ENCODE assay signal across 14 cellular contexts in the genomic region with DNA sequence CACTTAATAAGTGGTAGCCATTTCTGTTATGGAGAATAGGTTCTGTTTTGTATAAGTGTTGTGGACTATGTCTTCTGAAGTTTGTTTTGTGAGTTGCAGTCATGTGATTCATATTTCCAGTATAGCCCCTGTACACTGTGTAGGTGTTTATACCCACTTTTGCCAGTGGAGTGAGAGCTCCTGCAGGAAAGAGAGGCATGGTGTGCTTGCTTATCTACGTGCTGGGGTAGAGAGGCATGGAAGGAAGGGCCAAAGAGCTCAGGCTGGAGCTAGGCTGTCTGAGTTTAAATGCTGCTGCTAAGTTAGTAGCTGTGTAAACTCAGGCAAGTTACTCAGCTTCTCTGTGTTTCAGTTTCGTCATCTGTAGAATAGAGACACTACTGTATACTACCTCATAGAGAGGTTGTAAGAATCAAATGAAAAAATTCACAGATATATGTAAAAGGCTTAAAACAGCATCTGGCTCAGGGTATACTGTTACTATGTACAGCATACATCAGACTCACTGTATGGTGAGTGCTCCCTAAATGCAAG.
DNase-seq lines count a peak whose midpoint lies in the region; ATAC-seq and TF ChIP-seq lines count a peak whose summit lies in the region.
"Had no signal": no experiment of that assay in that cellular context is flagged by ENCODE, and none has a peak within 500 bp of the region (broad histone marks: within the 10 kb centered on the region; RNA-seq: fewer than 3 reads in every experiment).

No MANE protein-coding gene starts in this region.

- peaks cover 58% of the 10 kb centered on the region for H3K4me1 Mint-ChIP-seq in activated naive CD4-positive, alpha-beta T cell treated with anti-CD3 and anti-CD28 coated beads, Interleukin-2, amount 10 ng/mL, durations not matched to agents 7 days and 5 days
- H3K4me1 Mint-ChIP-seq in effector memory CD8-positive, alpha-beta T cell (ENCODE audit: low read depth in 2 of 2): peaks cover 29 to 33% of the 10 kb centered on the region in 2 donors

- TF ChIP-seq CTCF in Panc1 (IDR thresholded peaks at IDR 0.05) (no peak), testis (IDR thresholded peaks at IDR 0.05) (no peak)

- H3K9me3 Mint-ChIP-seq in activated naive CD4-positive, alpha-beta T cell treated with anti-CD3 and anti-CD28 coated beads, Interleukin-2, amount 10 ng/mL, durations not matched to agents 7 days and 5 days: peaks cover 7% of the 10 kb centered on the region
- no peaks in the 10 kb centered on the region for H3K9me3 Mint-ChIP-seq in effector memory CD8-positive, alpha-beta T cell

- H3K4me3 ChIP-seq in Panc1 (ENCODE audit: low read depth in 2 of 2, low read length in 2 of 2) (no peak overlapping the region), testis (no peak overlapping the region)
- H3K4me3 ChIP-seq: skin epidermis had no signal

- WGBS in testis, 2 donors: 63 to 82% methylated on average over 2 of the region's 2 CpGs

- TF ChIP-seq POLR2A in testis (IDR thresholded peaks at IDR 0.05): no peak

- no TSS peak for BruUV-seq in Panc1 (replicated peaks; lab: Mats Ljungman, UMichigan)

- H3K36me3 Mint-ChIP-seq in activated naive CD4-positive, alpha-beta T cell treated with anti-CD3 and anti-CD28 coated beads, Interleukin-2, amount 10 ng/mL, durations not matched to agents 7 days and 5 days: peaks cover 10% of the 10 kb centered on the region
- H3K36me3 Mint-ChIP-seq in effector memory CD8-positive, alpha-beta T cell (ENCODE audit: insufficient read depth): no peaks in the 10 kb centered on the region

- H3K36me3 ChIP-seq in Panc1 (ENCODE audit: control insufficient read depth, insufficient read depth, low read length) (no peaks in the 10 kb centered on the region), testis (ENCODE audit: low read depth, missing control alignments) (no peaks in the 10 kb centered on the region)
- H3K36me3 ChIP-seq: WERI-Rb-1 had no signal

- intact Hi-C loops in Panc1 (cut with micrococcal nuclease; ENCODE audit: unreplicated experiment): no loop called here
- intact Hi-C loops in testis (cut with DNase I; ENCODE audit: low total_unique reads): no loop called here

- DNase-seq in activated naive CD4-positive, alpha-beta T cell treated with anti-CD3 and anti-CD28 coated beads, Interleukin-2, amount 10 ng/mL, durations not matched to agents 7 days and 5 days: peak; percentile 27
- no peak for DNase-seq in activated naive CD4-positive, alpha-beta T cell (lab: John Stamatoyannopoulos, UW)
- DNase-seq in Panc1 (ENCODE audit: low read depth, low spot score) (no peak), testis (no peak), SW480 (ENCODE audit: low spot score) (no peak), glomerular visceral epithelial cell (ENCODE audit: extremely low spot score) (no peak), activated gamma-delta T cell treated with Interleukin-2 at 50 U/mL for 16 hours (no peak)
- DNase-seq in effector memory CD8-positive, alpha-beta T cell: no peak
- DNase-seq: dermis blood vessel endothelial cell, DMS79 treated with DMSO at 0.1 percent for 48 hours, NCI-H1092 treated with DMSO at 0.1 percent for 48 hours, NCI-H446 treated with DMSO at 0.1 percent for 48 hours, WERI-Rb-1 had no signal

- peaks cover 9% of the 10 kb centered on the region; the same call in 1 of the 2 replicates for H3K9me3 ChIP-seq in Panc1 (ENCODE audit: control insufficient read depth, insufficient read depth, low read depth, low read length)
- H3K9me3 ChIP-seq in testis: no peaks in the 10 kb centered on the region

- no peaks in the 10 kb centered on the region for H3K27me3 ChIP-seq in Panc1 (ENCODE audit: control insufficient read depth, insufficient read depth, low read length)
- no peaks in the 10 kb centered on the region for H3K27me3 ChIP-seq in testis

- peak overlapping the region; percentile 41 for H3K4me3 Mint-ChIP-seq in activated naive CD4-positive, alpha-beta T cell treated with anti-CD3 and anti-CD28 coated beads, Interleukin-2, amount 10 ng/mL, durations not matched to agents 7 days and 5 days
- peak overlapping the region; percentile 59 to 77 for H3K4me3 Mint-ChIP-seq in effector memory CD8-positive, alpha-beta T cell

- H3K27ac Mint-ChIP-seq in activated naive CD4-positive, alpha-beta T cell treated with anti-CD3 and anti-CD28 coated beads, Interleukin-2, amount 10 ng/mL, durations not matched to agents 7 days and 5 days: peak overlapping the region; percentile 96
- H3K27ac Mint-ChIP-seq in effector memory CD8-positive, alpha-beta T cell: peak overlapping the region; percentile 59 to 68

- H3K27me3 Mint-ChIP-seq in activated naive CD4-positive, alpha-beta T cell treated with anti-CD3 and anti-CD28 coated beads, Interleukin-2, amount 10 ng/mL, durations not matched to agents 7 days and 5 days: no peaks in the 10 kb centered on the region
- no peaks in the 10 kb centered on the region for H3K27me3 Mint-ChIP-seq in effector memory CD8-positive, alpha-beta T cell

- POLR2A ChIA-PET in Panc1 (lab: Charles Lee): no interaction called here

- peaks cover 8% of the 10 kb centered on the region; the same call in 1 of the 2 replicates for H3K4me1 ChIP-seq in Panc1 (ENCODE audit: control insufficient read depth, insufficient read depth, low read length)
- H3K4me1 ChIP-seq in testis: peaks cover 31% of the 10 kb centered on the region

- CTCF ChIA-PET in activated naive CD4-positive, alpha-beta T cell treated with anti-CD3 and anti-CD28 coated beads, Interleukin-2, amount 10 ng/mL, durations not matched to agents 7 days and 5 days (lab: Charles Lee): interaction anchor here (0.6 to 1.8 kb wide), 9 partner anchors 9 to 204 kb away, joined by 3 to 12 read pairs (median 4); no protein-coding TSS in a partner anchor
- CTCF ChIA-PET in Panc1 (lab: Charles Lee): no interaction called here

- peak; percentile 33 for ATAC-seq in Panc1
- no peak for ATAC-seq in effector memory CD8-positive, alpha-beta T cell (replicated peaks)

- in situ Hi-C loops in Panc1 (cut with HindIII; ENCODE audit: low pct_unique_long_range_greater_than_20kb, low sequenced_read_pairs): no loop called here

- H3K27ac ChIP-seq in Panc1 (ENCODE audit: low read length): peak overlapping the region; percentile 66
- peak overlapping the region; percentile 29 to 44 for H3K27ac ChIP-seq in testis
- H3K27ac ChIP-seq: WERI-Rb-1 had no signal
